Comparison of ENCODE assay signal across 8 cellular contexts in genomic region chr3:57951106-57951882, GRCh38. TPM values are rescaled to one million over a fixed set of nuclear protein-coding genes. Genes with fewer than 3 reads are reported as not detected.
DNase-seq lines count a peak whose midpoint lies in the region; ATAC-seq and TF ChIP-seq lines count a peak whose summit lies in the region.

No MANE protein-coding gene starts in this region.

- H3K4me1 ChIP-seq in lung (ENCODE audit: control insufficient read depth in 2 of 2, insufficient read depth in 2 of 2, low read length in 2 of 2): peaks cover 6 to 10% of the 10 kb centered on the region in 2 donors
- H3K4me1 ChIP-seq in thymus (ENCODE audit: control insufficient read depth, insufficient read depth, low read length): peaks cover 3% of the 10 kb centered on the region

- peaks cover 0 to 4% (median 4%) of the 10 kb centered on the region in 3 donors for H3K27me3 Mint-ChIP-seq in CD14-positive monocyte (ENCODE audit: low read depth in 3 of 3)
- peaks cover 11% of the 10 kb centered on the region for H3K27me3 Mint-ChIP-seq in activated naive CD4-positive, alpha-beta T cell treated with anti-CD3 and anti-CD28 coated beads, Interleukin-2, amount 10 ng/mL, durations not matched to agents 7 days and 5 days

- DNase-seq in CD14-positive monocyte (ENCODE audit: low spot score) (peak; percentile 87), NOMO-1 (lab: John Stamatoyannopoulos, UW; ENCODE audit: unreplicated experiment in 2 of 2) (peak; percentile 87 to 93), dedifferentiated amniotic fluid mesenchymal stem cell (ENCODE audit: extremely low spot score) (peak; percentile 62), lung (ENCODE audit: low spot score) (peak; percentile 61)
- DNase-seq in activated naive CD4-positive, alpha-beta T cell treated with anti-CD3 and anti-CD28 coated beads, Interleukin-2, amount 10 ng/mL, durations not matched to agents 7 days and 5 days: no peak
- DNase-seq in activated naive CD4-positive, alpha-beta T cell treated with anti-CD3 and anti-CD28 coated beads, Interleukin-2, amount 50 U/mL, for 16 hours: no peak

- H3K4me3 ChIP-seq in lung (no peak overlapping the region), thymus (ENCODE audit: low read length) (no peak overlapping the region)

- H3K36me3 ChIP-seq in lung (ENCODE audit: control insufficient read depth in 2 of 2, insufficient read depth in 2 of 2, low read length in 2 of 2) (no peaks in the 10 kb centered on the region), thymus (ENCODE audit: control insufficient read depth, insufficient read depth) (no peaks in the 10 kb centered on the region)

- peak overlapping the region; percentile 82 to 92 (median 83) for H3K27ac Mint-ChIP-seq in CD14-positive monocyte
- H3K27ac Mint-ChIP-seq in activated naive CD4-positive, alpha-beta T cell treated with anti-CD3 and anti-CD28 coated beads, Interleukin-2, amount 10 ng/mL, durations not matched to agents 7 days and 5 days: no peak overlapping the region

- intact Hi-C loops in CD14-positive monocyte (cut with micrococcal nuclease): loop anchor here in 1 of 2 donors (5.0 kb wide), 1 partner anchor 36 kb away; no protein-coding TSS in a partner anchor

- CTCF ChIA-PET in activated naive CD4-positive, alpha-beta T cell treated with anti-CD3 and anti-CD28 coated beads, Interleukin-2, amount 10 ng/mL, durations not matched to agents 7 days and 5 days (lab: Charles Lee): interaction anchor here (1.3 to 3.0 kb wide), 3 partner anchors 11 to 554 kb away, joined by 4 to 11 read pairs (median 4); no protein-coding TSS in a partner anchor

- H3K27ac ChIP-seq in lung (ENCODE audit: low read depth in 1 of 2, low read length in 1 of 2) (peak overlapping the region; percentile 88 to 96), thymus (ENCODE audit: low read depth) (peak overlapping the region; percentile 18)

- H3K9me3 ChIP-seq in lung (ENCODE audit: control insufficient read depth in 2 of 2, insufficient read depth in 1 of 2, low read length in 1 of 2) (no peaks in the 10 kb centered on the region), thymus (ENCODE audit: control insufficient read depth) (no peaks in the 10 kb centered on the region)

- no peaks in the 10 kb centered on the region for H3K36me3 Mint-ChIP-seq in CD14-positive monocyte
- no peaks in the 10 kb centered on the region for H3K36me3 Mint-ChIP-seq in activated naive CD4-positive, alpha-beta T cell treated with anti-CD3 and anti-CD28 coated beads, Interleukin-2, amount 10 ng/mL, durations not matched to agents 7 days and 5 days

- peak overlapping the region; percentile 47 to 72 for H3K4me3 Mint-ChIP-seq in CD14-positive monocyte
- H3K4me3 Mint-ChIP-seq in activated naive CD4-positive, alpha-beta T cell treated with anti-CD3 and anti-CD28 coated beads, Interleukin-2, amount 10 ng/mL, durations not matched to agents 7 days and 5 days: no peak overlapping the region

- TF ChIP-seq CTCF in CD14-positive monocyte (IDR thresholded peaks at IDR 0.05): no peak
- TF ChIP-seq CTCF in lung (IDR thresholded peaks at IDR 0.05; ENCODE audit: control extremely low read depth, extremely low read depth): no peak

- peak; percentile 80 for ATAC-seq in lung (ENCODE audit: insufficient read depth, low FRiP score)
- ATAC-seq in GM19351 (IDR thresholded peaks at IDR 0.05; ENCODE audit: unreplicated experiment): no peak

- H3K27me3 ChIP-seq in lung (ENCODE audit: control insufficient read depth, insufficient read depth): no peaks in the 10 kb centered on the region
- H3K27me3 ChIP-seq in thymus (ENCODE audit: control insufficient read depth, insufficient read depth): no peaks in the 10 kb centered on the region

- no peaks in the 10 kb centered on the region for H3K9me3 Mint-ChIP-seq in CD14-positive monocyte
- no peaks in the 10 kb centered on the region for H3K9me3 Mint-ChIP-seq in activated naive CD4-positive, alpha-beta T cell treated with anti-CD3 and anti-CD28 coated beads, Interleukin-2, amount 10 ng/mL, durations not matched to agents 7 days and 5 days

- 23 to 31% methylated on average over 8 of the region's 8 CpGs for WGBS in lung, 2 donors
- 49% methylated on average over 8 of the region's 8 CpGs for WGBS in thymus

- H3K4me1 Mint-ChIP-seq in CD14-positive monocyte: peaks cover 47% of the 10 kb centered on the region
- no peaks in the 10 kb centered on the region for H3K4me1 Mint-ChIP-seq in activated naive CD4-positive, alpha-beta T cell treated with anti-CD3 and anti-CD28 coated beads, Interleukin-2, amount 10 ng/mL, durations not matched to agents 7 days and 5 days

RNA-seq across cellular contexts. Expression of gene FLNB, which starts 56.9 kb away (rescaled TPM):
- polyA plus RNA-seq in CD14-positive monocyte (1 to 10 TPM in 1 of 2 donors, under 1 TPM in 1; 0.47 to 2.1 TPM), lung (10 to 100 TPM; 32.4 to 72.2 TPM), thymus (111 TPM)
- total RNA-seq in lung: 100 to 1,000 TPM; 115 to 122 TPM

Comparison
In these comparisons a context has a peak if more than half of its experiments do, and no peak if none do; other contexts are left out.
1. DNase-seq: peak in CD14-positive monocyte (single experiment), NOMO-1 (2 of 2), dedifferentiated amniotic fluid mesenchymal stem cell (single experiment) and lung (single experiment); none in activated naive CD4-positive, alpha-beta T cell treated with anti-CD3 and anti-CD28 coated beads, Interleukin-2, amount 10 ng/mL, durations not matched to agents 7 days and 5 days (single experiment) and activated naive CD4-positive, alpha-beta T cell treated with anti-CD3 and anti-CD28 coated beads, Interleukin-2, amount 50 U/mL, for 16 hours (single experiment).
2. RNA of gene FLNB, which starts 56.9 kb away (polyA plus RNA-seq): 111 TPM in thymus (single experiment) and 32.4 to 72.2 TPM in lung; 0.47 to 2.1 TPM in CD14-positive monocyte; every median in the first group is over 10 times any median in the second.